ENCODE assay signal across 2 cellular contexts in genomic region chr4:79233820-79234219, GRCh38.
TF ChIP-seq lines count a peak whose summit lies in the region.

No MANE protein-coding gene starts in this region.

TF ChIP-seq in IMR-90, 13 proteins besides CTCF, POLR2A, EP300 and RAD21 (continued from another document):
- TF ChIP-seq USF2 (IDR thresholded peaks at IDR 0.05; ENCODE audit: low read depth, low read length), result no peak
- TF ChIP-seq MAZ (IDR thresholded peaks at IDR 0.05; ENCODE audit: borderline replicate concordance, low read depth, low read length), result no peak
- TF ChIP-seq RFX5 (IDR thresholded peaks at IDR 0.05; ENCODE audit: low read depth, low read length), result no peak
- TF ChIP-seq, protein P1, sequence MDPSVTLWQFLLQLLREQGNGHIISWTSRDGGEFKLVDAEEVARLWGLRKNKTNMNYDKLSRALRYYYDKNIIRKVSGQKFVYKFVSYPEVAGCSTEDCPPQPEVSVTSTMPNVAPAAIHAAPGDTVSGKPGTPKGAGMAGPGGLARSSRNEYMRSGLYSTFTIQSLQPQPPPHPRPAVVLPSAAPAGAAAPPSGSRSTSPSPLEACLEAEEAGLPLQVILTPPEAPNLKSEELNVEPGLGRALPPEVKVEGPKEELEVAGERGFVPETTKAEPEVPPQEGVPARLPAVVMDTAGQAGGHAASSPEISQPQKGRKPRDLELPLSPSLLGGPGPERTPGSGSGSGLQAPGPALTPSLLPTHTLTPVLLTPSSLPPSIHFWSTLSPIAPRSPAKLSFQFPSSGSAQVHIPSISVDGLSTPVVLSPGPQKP (IDR thresholded peaks at IDR 0.05; ENCODE audit: borderline replicate concordance, low read depth, low read length), result no peak
- TF ChIP-seq BHLHE40 (IDR thresholded peaks at IDR 0.05; ENCODE audit: low read depth, low read length), result no peak
- TF ChIP-seq MAFK (IDR thresholded peaks at IDR 0.05; ENCODE audit: low read depth, low read length), result no peak
- TF ChIP-seq CEBPB (IDR thresholded peaks at IDR 0.05; ENCODE audit: low read depth, low read length), result no peak
- no peak for TF ChIP-seq CHD1 (IDR thresholded peaks at IDR 0.05; ENCODE audit: low read depth, low read length)
- TF ChIP-seq NFE2L2 (IDR thresholded peaks at IDR 0.05; ENCODE audit: low read depth, low read length), result no peak
- no peak for TF ChIP-seq FOS (IDR thresholded peaks at IDR 0.05; ENCODE audit: low read depth, low read length)
- no peak for TF ChIP-seq RCOR1 (IDR thresholded peaks at IDR 0.05; ENCODE audit: insufficient replicate concordance, low read length)

TF ChIP-seq in K562, 482 proteins besides CTCF, POLR2A, EP300 and RAD21 (continued from another document):
- TF ChIP-seq PBX2 (CRISPR knock-in tag; IDR thresholded peaks at IDR 0.05; ENCODE audit: low read depth) (no peak), PBX2 (tag; conservative IDR thresholded peaks at IDR 0.05; ENCODE audit: low read depth) (peak; percentile 61; the same call in 1 of the 2 replicates), SOX6 (IDR thresholded peaks at IDR 0.05) (peak; percentile 73), TEAD4 (IDR thresholded peaks at IDR 0.05; ENCODE audit: low read length) (peak; percentile 13; the same call in 1 of the 2 replicates), TEAD4 (CRISPR knock-in tag; IDR thresholded peaks at IDR 0.05; ENCODE audit: borderline replicate concordance) (no peak), ATF1 (CRISPR knock-in tag; IDR thresholded peaks at IDR 0.05) (no peak), ATF1 (tag; IDR thresholded peaks at IDR 0.05) (no peak), IFI16 (CRISPR knock-in tag; IDR thresholded peaks at IDR 0.05) (no peak), MEIS2 (IDR thresholded peaks at IDR 0.05; ENCODE audit: partially characterized antibody) (peak; percentile 76), RCOR1 (IDR thresholded peaks at IDR 0.05; ENCODE audit: borderline replicate concordance in 1 of 2, low read depth in 2 of 2, low read length in 2 of 2) (0 out of 4 replicates have a peak, but pooled peaks of 1 of the 2 experiments have one; percentile 12), KDM1A (IDR thresholded peaks at IDR 0.05) (peak in 1 of 2 experiments; percentile 45; a peak in 1 of 4 replicates)
